Comparison of ENCODE assay signal across 8 cellular contexts in genomic region chr12:59595097-59595496, GRCh38. TPM values are rescaled to one million over a fixed set of nuclear protein-coding genes. Genes with fewer than 3 reads are reported as not detected.
DNase-seq lines count a peak whose midpoint lies in the region; ATAC-seq and TF ChIP-seq lines count a peak whose summit lies in the region.

No MANE protein-coding gene starts in this region.

- H2AFZ ChIP-seq in smooth muscle cell (ENCODE audit: low read depth) = peak overlapping the region; percentile 96

- ATAC-seq in T-cell (replicated peaks in 1 of 4) = no peak
- ATAC-seq in GM21619 (IDR thresholded peaks at IDR 0.05; ENCODE audit: unreplicated experiment) = no peak
- no peak for ATAC-seq in HG03439 (IDR thresholded peaks at IDR 0.05; ENCODE audit: unreplicated experiment)

- no peaks in the 10 kb centered on the region for H3K9me3 Mint-ChIP-seq in T-cell

- no peak for TF ChIP-seq CTCF in foreskin fibroblast (IDR thresholded peaks at IDR 0.05; ENCODE audit: low read depth, low read length)
- no peak for TF ChIP-seq CTCF in smooth muscle cell (IDR thresholded peaks at IDR 0.05; ENCODE audit: borderline replicate concordance, insufficient read depth, poor library complexity, severe bottlenecking)

- peaks cover 7% of the 10 kb centered on the region for H3K4me1 ChIP-seq in smooth muscle cell (ENCODE audit: low read depth)

- DNase-seq in NCI-H1417 (lab: John Stamatoyannopoulos, UW) (peak in 2 of 3 experiments; percentile 16 to 54), NCI-H1417 treated with DMSO at 0.1 percent for 48 hours (lab: John Stamatoyannopoulos, UW) (no peak), T-cell (no peak), foreskin fibroblast (no peak), smooth muscle cell (lab: John Stamatoyannopoulos, UW; ENCODE audit: unreplicated experiment) (no peak), SHP77 treated with DMSO at 0.1 percent for 48 hours (lab: John Stamatoyannopoulos, UW) (no peak)

- peak overlapping the region; percentile 59 to 72 for H3K4me3 ChIP-seq in foreskin fibroblast (ENCODE audit: low read depth in 1 of 2, low read length in 2 of 2)
- peak overlapping the region; percentile 93 for H3K4me3 ChIP-seq in smooth muscle cell

- no peaks in the 10 kb centered on the region for H3K36me3 ChIP-seq in smooth muscle cell (ENCODE audit: low read depth)

- no peaks in the 10 kb centered on the region for H3K36me3 Mint-ChIP-seq in T-cell

- 49% methylated on average over 1 of the region's 1 CpG for WGBS in smooth muscle cell (ENCODE audit: low lambda C conversion rate)

- no peaks in the 10 kb centered on the region for H3K79me2 ChIP-seq in smooth muscle cell (ENCODE audit: low read depth)

- H3K9ac ChIP-seq in smooth muscle cell (ENCODE audit: low read depth) = peak overlapping the region; percentile 52

- no peaks in the 10 kb centered on the region for H4K20me1 ChIP-seq in smooth muscle cell (ENCODE audit: low read depth)

- no peaks in the 10 kb centered on the region for H3K27me3 ChIP-seq in smooth muscle cell (ENCODE audit: low read depth)

- peak overlapping the region; percentile 95 to 97 for H3K27ac Mint-ChIP-seq in T-cell

- POLR2A ChIA-PET in T-cell (lab: Charles Lee) = no interaction called here

- H3K9me3 ChIP-seq in smooth muscle cell (replicated peaks; ENCODE audit: low read depth) = no peaks in the 10 kb centered on the region

- H3K27me3 Mint-ChIP-seq in T-cell = no peaks in the 10 kb centered on the region

- H3K4me1 Mint-ChIP-seq in T-cell = peaks cover 44 to 63% (median 49%) of the 10 kb centered on the region in 3 donors

- peak overlapping the region; percentile 100 for H3K4me2 ChIP-seq in smooth muscle cell

- CTCF ChIA-PET in T-cell (lab: Charles Lee) = interaction anchor here in 1 of 2 donors (0.9 to 1.2 kb wide), 2 partner anchors 56 to 240 kb away, joined by 3 read pairs; no protein-coding TSS in a partner anchor

- H3K4me3 Mint-ChIP-seq in T-cell = peak overlapping the region; percentile 92 to 98 (median 95)

- peaks cover 15% of the 10 kb centered on the region for H3F3A ChIP-seq in smooth muscle cell (ENCODE audit: low read depth)

- H3K27ac ChIP-seq in smooth muscle cell (ENCODE audit: low read depth) = no peak overlapping the region

RNA-seq across cellular contexts. Expression of gene SLC16A7, which starts 0.7 kb away (rescaled TPM):
- total RNA-seq in T-cell (10 to 100 TPM; 43.3 to 54.6 (median 49.4) TPM), smooth muscle cell (7.7 and 13.8 TPM in 2 replicates)
- 1.6 and 1.8 TPM in 2 replicates for polyA plus RNA-seq in smooth muscle cell

Comparison
In these comparisons a context has a peak if more than half of its experiments do, and no peak if none do; other contexts are left out.
1. DNase-seq: peak in NCI-H1417 (2 of 3); none in NCI-H1417 treated with DMSO at 0.1 percent for 48 hours (single experiment), T-cell (0 of 34), foreskin fibroblast (0 of 2), smooth muscle cell (single experiment) and SHP77 treated with DMSO at 0.1 percent for 48 hours (single experiment).